22 cellular contexts compared by ENCODE assay signal in the genomic region with DNA sequence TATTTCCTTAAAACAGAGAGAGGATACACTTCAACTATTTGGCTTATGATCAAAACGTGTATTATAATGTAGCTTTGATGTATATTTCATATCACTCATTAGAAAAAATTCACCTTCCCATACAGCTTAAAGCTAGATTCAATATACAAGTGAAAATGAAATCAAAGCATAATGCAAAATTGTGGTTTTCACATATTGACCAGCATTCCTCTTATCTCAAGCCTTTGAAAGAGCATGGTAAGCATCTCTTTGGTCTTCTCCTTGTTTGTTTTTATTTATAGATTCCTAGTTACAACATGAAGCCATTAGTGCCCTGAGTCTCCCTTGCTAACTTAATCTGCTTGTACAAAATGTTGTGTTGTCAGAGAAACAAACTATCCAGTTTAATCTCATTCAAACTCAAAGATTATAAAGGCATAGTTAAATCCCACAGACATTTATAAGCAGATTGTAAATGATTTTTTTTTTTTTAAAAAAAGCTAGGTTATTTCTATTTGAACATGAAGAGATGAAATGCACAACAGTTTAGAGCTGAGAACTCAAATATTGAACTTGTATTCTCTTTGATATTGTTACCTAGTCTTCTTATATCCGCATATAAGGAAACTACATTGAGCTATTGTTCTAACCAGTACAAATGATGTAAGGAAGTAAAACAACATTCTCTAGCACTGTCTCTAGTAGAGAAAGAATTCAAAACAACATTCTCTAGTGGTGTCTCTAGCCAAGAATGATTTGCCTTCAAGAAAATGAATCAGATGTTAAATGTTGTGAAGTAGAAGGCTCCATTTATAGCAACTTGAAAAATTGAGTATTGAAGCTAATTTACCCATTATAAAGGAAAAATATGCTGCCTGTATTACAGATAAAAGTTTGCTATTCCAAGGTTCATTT. TPM values are rescaled to one million over a fixed set of nuclear protein-coding genes. Genes with fewer than 3 reads are reported as not detected.
DNase-seq lines count a peak whose midpoint lies in the region; ATAC-seq, FAIRE-seq and TF ChIP-seq lines count a peak whose summit lies in the region.
"Had no signal": no experiment of that assay in that cellular context is flagged by ENCODE, and none has a peak within 500 bp of the region (broad histone marks: within the 10 kb centered on the region; RNA-seq: fewer than 3 reads in every experiment).

No MANE protein-coding gene starts in this region.

- H3K27me3 ChIP-seq in liver (ENCODE audit: control insufficient read depth in 4 of 4, insufficient read depth in 4 of 4, low read length in 3 of 4) (no peaks in the 10 kb centered on the region), right lobe of liver (no peaks in the 10 kb centered on the region)
- H3K27me3 ChIP-seq: heart right ventricle, tibial artery had no signal

- TF ChIP-seq CTCF in liver (IDR thresholded peaks at IDR 0.05; ENCODE audit: low read depth, low read length, missing input control) (no peak), right lobe of liver (IDR thresholded peaks at IDR 0.05) (no peak), GM10266 (IDR thresholded peaks at IDR 0.05; ENCODE audit: control insufficient read depth, insufficient read depth, low read depth, missing control alignments) (no peak)

- H3K27ac ChIP-seq in liver (ENCODE audit: low read depth in 1 of 2, low read length in 2 of 2) (no peak overlapping the region), right lobe of liver (no peak overlapping the region)
- H3K27ac ChIP-seq: A549, heart right ventricle, skin epidermis, tibial artery had no signal

- DNase-seq in right lobe of liver (no peak), dedifferentiated amniotic fluid mesenchymal stem cell (ENCODE audit: extremely low spot score) (peak; percentile 20), COLO668 (lab: John Stamatoyannopoulos, UW; ENCODE audit: unreplicated experiment) (no peak), GM10266 (ENCODE audit: extremely low spot score) (no peak)
- no peak for DNase-seq in activated CD4-positive, alpha-beta T cell treated with anti-CD3 and anti-CD28 coated beads, Interleukin-2, amount 50 U/mL, for 4 hours
- DNase-seq in activated CD8-positive, alpha-beta memory T cell treated with anti-CD3 and anti-CD28 coated beads, Interleukin-2, amount 50 U/mL, for 48 hours: no peak
- DNase-seq: CD8-positive, alpha-beta memory T cell; heart right ventricle; kidney; mucosa of descending colon; NCI-H1105; NCI-H748 treated with DMSO at 0.1 percent for 48 hours; nucleus accumbens; SW 1271; tibial artery had no signal

- TF ChIP-seq POLR2A in right lobe of liver (IDR thresholded peaks at IDR 0.05): no peak

- H3K9ac ChIP-seq in liver (ENCODE audit: low read depth in 1 of 2, low read length in 2 of 2): no peak overlapping the region

- no peaks in the 10 kb centered on the region for H3K36me3 ChIP-seq in liver (ENCODE audit: control insufficient read depth in 4 of 4, insufficient read depth in 3 of 4, low read depth in 1 of 4, low read length in 3 of 4)
- no peaks in the 10 kb centered on the region for H3K36me3 ChIP-seq in right lobe of liver
- H3K36me3 ChIP-seq: heart right ventricle, tibial artery had no signal

- H3K4me3 ChIP-seq in liver (ENCODE audit: low read depth in 1 of 3, low read length in 3 of 3) (no peak overlapping the region), right lobe of liver (no peak overlapping the region)
- H3K4me3 ChIP-seq: A549, heart right ventricle, mucosa of descending colon, skin epidermis, tibial artery had no signal

- intact Hi-C loops in right lobe of liver (cut with DNase I): no loop called here

- ATAC-seq in right lobe of liver: no peak
- ATAC-seq: A549, heart right ventricle, mucosa of descending colon had no signal

- no peak for TF ChIP-seq RAD21 in liver (IDR thresholded peaks at IDR 0.05)

- peak; percentile 27 for FAIRE-seq in islet of Langerhans (lab: Jason Lieb, UNC)
- FAIRE-seq: A549, kidney had no signal

- WGBS in liver: 76% methylated on average over 2 of the region's 2 CpGs
- WGBS in right lobe of liver (ENCODE audit: insufficient coverage, low coverage, low lambda C conversion rate, missing lambda C conversion rate): 60% methylated on average over 2 of the region's 2 CpGs

- H3K9me3 ChIP-seq in liver (ENCODE audit: control insufficient read depth in 4 of 4, low read length in 3 of 4) (no peaks in the 10 kb centered on the region), right lobe of liver (no peaks in the 10 kb centered on the region)
- H3K9me3 ChIP-seq: A549, heart right ventricle, mucosa of descending colon, tibial artery had no signal

- H3K4me1 ChIP-seq in liver (ENCODE audit: control insufficient read depth in 4 of 4, insufficient read depth in 4 of 4, low read length in 3 of 4): peaks cover 0 to 4% (median 0%) of the 10 kb centered on the region in 4 donors
- peaks cover 0 to 6% (median 0%) of the 10 kb centered on the region in 4 donors for H3K4me1 ChIP-seq in right lobe of liver
- H3K4me1 ChIP-seq: A549, tibial artery had no signal

TF ChIP-seq in liver, 16 proteins besides CTCF, POLR2A, EP300 and RAD21:
- TF ChIP-seq YY1 (IDR thresholded peaks at IDR 0.05) (peak; percentile 21), HNF4A (conservative IDR thresholded peaks at IDR 0.05) (peak in 1 of 2 donors; percentile 15)
- TF ChIP-seq, protein P1, sequence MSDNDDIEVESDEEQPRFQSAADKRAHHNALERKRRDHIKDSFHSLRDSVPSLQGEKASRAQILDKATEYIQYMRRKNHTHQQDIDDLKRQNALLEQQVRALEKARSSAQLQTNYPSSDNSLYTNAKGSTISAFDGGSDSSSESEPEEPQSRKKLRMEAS (IDR thresholded peaks at IDR 0.05): no peak

RNA-seq across cellular contexts. Expression of a gene that starts 31.2 kb away (rescaled TPM):
- total RNA-seq in liver (not detected), right lobe of liver (not detected)
- polyA plus RNA-seq in liver: not detected
- total RNA-seq: CD8-positive, alpha-beta memory T cell; cerebellum; Daoy; heart right ventricle; kidney had no signal
- polyA plus RNA-seq: A549; adipose tissue; CD8-positive, alpha-beta memory T cell; heart right ventricle had no signal

RNA-seq across cellular contexts. Expression of a gene that starts 57.5 kb away (rescaled TPM):
- 10 to 100 TPM in 1 of 2 donors, 1 to 10 TPM in 1; 5.6 to 12.0 TPM for total RNA-seq in liver
- polyA plus RNA-seq in liver: 10 to 100 TPM; 21.7 to 58.0 TPM
- 10 to 100 TPM; 37.3 to 69.2 (median 53.0) TPM for total RNA-seq in right lobe of liver
